ENCODE assay signal across 10 cellular contexts in genomic region chr15:43168192-43169107, GRCh38. TPM values are rescaled to one million over a fixed set of nuclear protein-coding genes. Genes with fewer than 3 reads are reported as not detected.
DNase-seq lines count a peak whose midpoint lies in the region; ATAC-seq and TF ChIP-seq lines count a peak whose summit lies in the region.
"Had no signal": no experiment of that assay in that cellular context is flagged by ENCODE, and none has a peak within 500 bp of the region (broad histone marks: within the 10 kb centered on the region; RNA-seq: fewer than 3 reads in every experiment).

No MANE protein-coding gene starts in this region.

- H3K36me3 Mint-ChIP-seq in HFFc6 (ENCODE audit: low read depth): peaks cover 25% of the 10 kb centered on the region
- peaks cover 44% of the 10 kb centered on the region for H3K36me3 Mint-ChIP-seq in activated naive CD8-positive, alpha-beta T cell treated with anti-CD3 and anti-CD28 coated beads, Interleukin-2, amount 50 U/mL, for 24 hours (ENCODE audit: low read depth)
- peaks cover 32% of the 10 kb centered on the region for H3K36me3 Mint-ChIP-seq in T-helper 2 cell treated with Interferon-gamma antibody and Interleukin-4, amounts not matched to agents 5 μg/mL and 100 μg/mL, for 36 hours (ENCODE audit: low read depth)

- H3K79me1 ChIP-seq in mesendoderm (ENCODE audit: low read length): no peaks in the 10 kb centered on the region

- no peak overlapping the region for H2BK15ac ChIP-seq in mesendoderm (replicated peaks; ENCODE audit: low read depth)

- no peak overlapping the region for H2BK120ac ChIP-seq in mesendoderm (ENCODE audit: low read depth, low read length)

- TF ChIP-seq CTCF in HFFc6 (IDR thresholded peaks at IDR 0.05) (no peak), fibroblast of the aortic adventitia (IDR thresholded peaks at IDR 0.05; ENCODE audit: insufficient read depth, low read length) (no peak)

- no peaks in the 10 kb centered on the region for H3K27me3 ChIP-seq in mesendoderm (ENCODE audit: insufficient read depth, low read length, poor library complexity)

- H3K4me1 ChIP-seq in mesendoderm (ENCODE audit: control insufficient read depth, low read depth, low read length): no peaks in the 10 kb centered on the region

- no peak overlapping the region for H2AK5ac ChIP-seq in mesendoderm (ENCODE audit: low read length)

- no peaks in the 10 kb centered on the region for H3K27me3 Mint-ChIP-seq in HFFc6 (ENCODE audit: insufficient read depth)
- H3K27me3 Mint-ChIP-seq in activated naive CD8-positive, alpha-beta T cell treated with anti-CD3 and anti-CD28 coated beads, Interleukin-2, amount 50 U/mL, for 24 hours: no peaks in the 10 kb centered on the region
- no peaks in the 10 kb centered on the region for H3K27me3 Mint-ChIP-seq in T-helper 2 cell treated with Interferon-gamma antibody and Interleukin-4, amounts not matched to agents 5 μg/mL and 100 μg/mL, for 36 hours (ENCODE audit: low read depth)
- H3K27me3 Mint-ChIP-seq: activated CD8-positive, alpha-beta memory T cell treated with anti-CD3 and anti-CD28 coated beads, Interleukin-2, amount 10 ng/mL, durations not matched to agents 7 days and 5 days; stimulated activated naive CD8-positive, alpha-beta T cell treated with anti-CD3 and anti-CD28 coated beads, Interleukin-15, Interleukin-2, amounts not matched to agents 100 ng/mL and 50 ng/mL, for 24 hours had no signal

- DNase-seq in HFFc6: peak; percentile 46
- no peak for DNase-seq in activated naive CD8-positive, alpha-beta T cell treated with anti-CD3 and anti-CD28 coated beads, Interleukin-2, amount 50 U/mL, for 24 hours
- DNase-seq in fibroblast of the aortic adventitia (ENCODE audit: low read depth): peak; percentile 38
- peak; percentile 96 for DNase-seq in renal cortical epithelial cell (ENCODE audit: low read depth)
- DNase-seq in AG08395 (ENCODE audit: low spot score): no peak
- no peak for DNase-seq in T-helper 2 cell treated with Interferon-gamma antibody and Interleukin-4, amounts not matched to agents 5 μg/mL and 100 μg/mL, for 36 hours (ENCODE audit: low spot score)
- DNase-seq in mesendoderm: no peak
- no peak for DNase-seq in NCI-H2227 (lab: John Stamatoyannopoulos, UW; ENCODE audit: unreplicated experiment)
- DNase-seq: activated CD8-positive, alpha-beta memory T cell treated with anti-CD3 and anti-CD28 coated beads, Interleukin-2, amount 10 ng/mL, durations not matched to agents 7 days and 5 days had no signal

- H4K5ac ChIP-seq in mesendoderm (ENCODE audit: low read length): no peak overlapping the region

- no peak overlapping the region for H3K4me2 ChIP-seq in mesendoderm (ENCODE audit: low read length)

- H3K4me1 Mint-ChIP-seq in HFFc6 (ENCODE audit: low read depth): peaks cover 30% of the 10 kb centered on the region
- H3K4me1 Mint-ChIP-seq in activated naive CD8-positive, alpha-beta T cell treated with anti-CD3 and anti-CD28 coated beads, Interleukin-2, amount 50 U/mL, for 24 hours: no peaks in the 10 kb centered on the region
- H3K4me1 Mint-ChIP-seq in T-helper 2 cell treated with Interferon-gamma antibody and Interleukin-4, amounts not matched to agents 5 μg/mL and 100 μg/mL, for 36 hours (ENCODE audit: low read depth): no peaks in the 10 kb centered on the region

- no peak overlapping the region for H3K4me3 Mint-ChIP-seq in HFFc6
- no peak overlapping the region for H3K4me3 Mint-ChIP-seq in activated naive CD8-positive, alpha-beta T cell treated with anti-CD3 and anti-CD28 coated beads, Interleukin-2, amount 50 U/mL, for 24 hours
- no peak overlapping the region for H3K4me3 Mint-ChIP-seq in T-helper 2 cell treated with Interferon-gamma antibody and Interleukin-4, amounts not matched to agents 5 μg/mL and 100 μg/mL, for 36 hours
- H3K4me3 Mint-ChIP-seq: activated CD8-positive, alpha-beta memory T cell treated with anti-CD3 and anti-CD28 coated beads, Interleukin-2, amount 10 ng/mL, durations not matched to agents 7 days and 5 days; stimulated activated naive CD8-positive, alpha-beta T cell treated with anti-CD3 and anti-CD28 coated beads, Interleukin-15, Interleukin-2, amounts not matched to agents 100 ng/mL and 50 ng/mL, for 24 hours had no signal

- no peak overlapping the region for H3K18ac ChIP-seq in mesendoderm (ENCODE audit: low read length)

- no peak overlapping the region for H3K9ac ChIP-seq in mesendoderm (ENCODE audit: low read length)

- no peak overlapping the region for H3K56ac ChIP-seq in mesendoderm (ENCODE audit: low read length)

- H3K27ac ChIP-seq in mesendoderm (ENCODE audit: low read depth, low read length): no peak overlapping the region

- H3K36me3 ChIP-seq in mesendoderm (ENCODE audit: control insufficient read depth, insufficient read depth, low read length): no peaks in the 10 kb centered on the region

- no peaks in the 10 kb centered on the region for H3K79me2 ChIP-seq in mesendoderm (ENCODE audit: control insufficient read depth, insufficient read depth, low read length)

- no peak for ATAC-seq in activated naive CD8-positive, alpha-beta T cell treated with anti-CD3 and anti-CD28 coated beads, Interleukin-2, amount 50 U/mL, for 24 hours
- ATAC-seq: activated CD8-positive, alpha-beta memory T cell treated with anti-CD3 and anti-CD28 coated beads, Interleukin-2, amount 10 ng/mL, durations not matched to agents 7 days and 5 days had no signal

- no peak overlapping the region for H3K4ac ChIP-seq in mesendoderm (ENCODE audit: low read depth, low read length)

- no peaks in the 10 kb centered on the region for H3K9me3 Mint-ChIP-seq in HFFc6
- peaks cover 4% of the 10 kb centered on the region for H3K9me3 Mint-ChIP-seq in activated naive CD8-positive, alpha-beta T cell treated with anti-CD3 and anti-CD28 coated beads, Interleukin-2, amount 50 U/mL, for 24 hours
- peaks cover 4% of the 10 kb centered on the region for H3K9me3 Mint-ChIP-seq in T-helper 2 cell treated with Interferon-gamma antibody and Interleukin-4, amounts not matched to agents 5 μg/mL and 100 μg/mL, for 36 hours
- H3K9me3 Mint-ChIP-seq: stimulated activated naive CD8-positive, alpha-beta T cell treated with anti-CD3 and anti-CD28 coated beads, Interleukin-15, Interleukin-2, amounts not matched to agents 100 ng/mL and 50 ng/mL, for 24 hours had no signal

- peak overlapping the region; percentile 47 for H3K27ac Mint-ChIP-seq in HFFc6
- H3K27ac Mint-ChIP-seq in activated naive CD8-positive, alpha-beta T cell treated with anti-CD3 and anti-CD28 coated beads, Interleukin-2, amount 50 U/mL, for 24 hours: peak overlapping the region; percentile 10
- no peak overlapping the region for H3K27ac Mint-ChIP-seq in T-helper 2 cell treated with Interferon-gamma antibody and Interleukin-4, amounts not matched to agents 5 μg/mL and 100 μg/mL, for 36 hours
- H3K27ac Mint-ChIP-seq: activated CD8-positive, alpha-beta memory T cell treated with anti-CD3 and anti-CD28 coated beads, Interleukin-2, amount 10 ng/mL, durations not matched to agents 7 days and 5 days; stimulated activated naive CD8-positive, alpha-beta T cell treated with anti-CD3 and anti-CD28 coated beads, Interleukin-15, Interleukin-2, amounts not matched to agents 100 ng/mL and 50 ng/mL, for 24 hours had no signal

- WGBS in mesendoderm (ENCODE audit: extremely low coverage, insufficient coverage, low lambda C conversion rate): no CpG with 5 or more reads among the region's 2 CpGs

- no peak overlapping the region for H4K8ac ChIP-seq in mesendoderm (ENCODE audit: low read depth, low read length)

- no peak overlapping the region for H3K23ac ChIP-seq in mesendoderm (ENCODE audit: low read length)

- no peak overlapping the region for H2BK5ac ChIP-seq in mesendoderm (ENCODE audit: low read length)

- H3K4me3 ChIP-seq in fibroblast of the aortic adventitia (ENCODE audit: low read depth, low read length) (no peak overlapping the region), mesendoderm (ENCODE audit: low read length) (no peak overlapping the region)

RNA-seq across cellular contexts. Expression of gene CCNDBP1, which starts 16.8 kb away (rescaled TPM):
- total RNA-seq in HFFc6 (2021; fragmentation: NEBNext Ultra II Directional; extraction: Animal tissue kit (Norgen Biotek cat#: 25700)): 10 to 100 TPM; 50.9 to 60.7 (median 57.2) TPM
- total RNA-seq in fibroblast of the aortic adventitia (ENCODE audit: low replicate concordance): 44.6 and 61.2 TPM in 2 replicates
- total RNA-seq in renal cortical epithelial cell: 97.7 and 153 TPM in 2 replicates
- polyA plus RNA-seq in mesendoderm (2013, experiment 1 of 2): 22.3 TPM
- 22.7 TPM for polyA plus RNA-seq in mesendoderm (2013, experiment 2 of 2)

RNA-seq across cellular contexts. Expression of gene TMEM62, which starts 35.1 kb away (rescaled TPM):
- 10 to 100 TPM in 4 of 6 experiments, 1 to 10 TPM in 2; 8.2 to 12.1 (median 11.2) TPM for total RNA-seq in HFFc6 (2021; fragmentation: NEBNext Ultra II Directional; extraction: Animal tissue kit (Norgen Biotek cat#: 25700))
- total RNA-seq in fibroblast of the aortic adventitia (ENCODE audit: low replicate concordance): 9.6 and 18.5 TPM in 2 replicates
- 23.4 and 37.0 TPM in 2 replicates for total RNA-seq in renal cortical epithelial cell
- polyA plus RNA-seq in mesendoderm (2013, experiment 1 of 2): 2.0 TPM
- 2.4 TPM for polyA plus RNA-seq in mesendoderm (2013, experiment 2 of 2)

RNA-seq across cellular contexts. Expression of gene EPB42, which starts 52.4 kb away (rescaled TPM):
- not detected for total RNA-seq in HFFc6 (2021; fragmentation: NEBNext Ultra II Directional; extraction: Animal tissue kit (Norgen Biotek cat#: 25700))
- total RNA-seq in fibroblast of the aortic adventitia (ENCODE audit: low replicate concordance) (not detected in 2 replicates), renal cortical epithelial cell (not detected in 2 replicates)
- not detected for polyA plus RNA-seq in mesendoderm (2013, experiment 1 of 2)
- not detected for polyA plus RNA-seq in mesendoderm (2013, experiment 2 of 2)
- total RNA-seq: activated CD8-positive, alpha-beta memory T cell treated with anti-CD3 and anti-CD28 coated beads, Interleukin-2, amount 10 ng/mL, durations not matched to agents 7 days and 5 days had no signal

Comparison
In these comparisons a context has a peak if more than half of its experiments do, and no peak if none do; other contexts are left out.
1. DNase-seq: peak in HFFc6 (single experiment), fibroblast of the aortic adventitia (single experiment) and renal cortical epithelial cell (single experiment); none in activated naive CD8-positive, alpha-beta T cell treated with anti-CD3 and anti-CD28 coated beads, Interleukin-2, amount 50 U/mL, for 24 hours (single experiment), AG08395 (single experiment), T-helper 2 cell treated with Interferon-gamma antibody and Interleukin-4, amounts not matched to agents 5 μg/mL and 100 μg/mL, for 36 hours (single experiment), mesendoderm (single experiment) and NCI-H2227 (single experiment).